Comparison of ENCODE assay signal across 18 cellular contexts in genomic region chr9:114428466-114428865, GRCh38. TPM values are rescaled to one million over a fixed set of nuclear protein-coding genes. Genes with fewer than 3 reads are reported as not detected.
DNase-seq lines count a peak whose midpoint lies in the region; ATAC-seq and TF ChIP-seq lines count a peak whose summit lies in the region.
"Had no signal": no experiment of that assay in that cellular context is flagged by ENCODE, and none has a peak within 500 bp of the region (broad histone marks: within the 10 kb centered on the region; RNA-seq: fewer than 3 reads in every experiment).

No MANE protein-coding gene starts in this region.

- H3K79me1 ChIP-seq in IMR-90 (ENCODE audit: low read depth in 1 of 2, low read length in 2 of 2) = no peaks in the 10 kb centered on the region

- 86% methylated on average over 6 of the region's 8 CpGs; no CpG with 5 or more reads in 1 of the 2 experiments for WGBS in IMR-90 (ENCODE audit: extremely low coverage in 2 of 2, insufficient read length in 1 of 2), 2 experiments

- CTCF ChIA-PET in IMR-90 (lab: Yijun Ruan, JAX) = interaction anchor here (1.2 kb wide), 1 partner anchor 225 kb away, joined by 4 read pairs; no protein-coding TSS in a partner anchor

- no peaks in the 10 kb centered on the region for H3K9me3 ChIP-seq in IMR-90 (ENCODE audit: control insufficient read depth, insufficient read depth, low read length)
- H3K9me3 ChIP-seq in osteoblast (ENCODE audit: low read depth, low read length) = no peaks in the 10 kb centered on the region
- H3K9me3 ChIP-seq: BE2C had no signal

- H3K14ac ChIP-seq in IMR-90 (replicated peaks; ENCODE audit: low read depth, low read length) = no peak overlapping the region

- H3K9ac ChIP-seq in IMR-90 (ENCODE audit: low read depth, low read length) = no peak overlapping the region

- no peak overlapping the region for H3K4ac ChIP-seq in IMR-90 (ENCODE audit: low read depth, low read length)

- no peaks in the 10 kb centered on the region for H3K79me2 ChIP-seq in osteoblast (ENCODE audit: insufficient read depth, low read length)

- H3K56ac ChIP-seq in IMR-90 (ENCODE audit: extremely low read depth, insufficient read depth, low read length) = no peak overlapping the region

- no peaks in the 10 kb centered on the region for H3K9me1 ChIP-seq in IMR-90 (ENCODE audit: insufficient read depth, low read length)

- no peak overlapping the region for H2BK15ac ChIP-seq in IMR-90 (ENCODE audit: low read depth, low read length)

- peak overlapping the region; percentile 47 for H2AK9ac ChIP-seq in IMR-90 (replicated peaks; ENCODE audit: low read depth, low read length, poor library complexity)

- no peak for TF ChIP-seq POLR2A in IMR-90 (IDR thresholded peaks at IDR 0.05; ENCODE audit: low read depth, low read length)

- H3K27me3 ChIP-seq in IMR-90 (ENCODE audit: control insufficient read depth, insufficient read depth, low read length) = peaks cover 27% of the 10 kb centered on the region
- peaks cover 15% of the 10 kb centered on the region for H3K27me3 ChIP-seq in osteoblast (ENCODE audit: insufficient read depth, low read length)

- H3K36me3 ChIP-seq in IMR-90 (ENCODE audit: control insufficient read depth, insufficient read depth, low read length) (no peaks in the 10 kb centered on the region), osteoblast (ENCODE audit: insufficient read depth, low read length) (no peaks in the 10 kb centered on the region)
- H3K36me3 ChIP-seq: BE2C had no signal

- no peak overlapping the region for H2AK5ac ChIP-seq in IMR-90 (ENCODE audit: low read depth, low read length)

- no peak overlapping the region for H3K18ac ChIP-seq in IMR-90 (ENCODE audit: low read depth, low read length)

- no peak for TF ChIP-seq RAD21 in IMR-90 (IDR thresholded peaks at IDR 0.05; ENCODE audit: low read length)

- POLR2A ChIA-PET in IMR-90 (lab: Charles Lee; ENCODE audit: unreplicated experiment) = no interaction called here

- in situ Hi-C loops in IMR-90 (cut with MboI; ENCODE audit: low sequenced_read_pairs) = loop anchor here (25.0 kb wide), 1 partner anchor 1084 kb away; no protein-coding TSS in a partner anchor

- no peak overlapping the region for H4K8ac ChIP-seq in IMR-90 (ENCODE audit: low read depth in 2 of 2, low read length in 2 of 2)

- no peak overlapping the region for H3K4me2 ChIP-seq in IMR-90 (ENCODE audit: low read depth, low read length)
- H3K4me2 ChIP-seq in osteoblast (ENCODE audit: insufficient read depth, low read length) = no peak overlapping the region

- no peak overlapping the region for H4K5ac ChIP-seq in IMR-90 (ENCODE audit: low read depth, low read length)

- no peak overlapping the region for H3K23ac ChIP-seq in IMR-90 (ENCODE audit: low read depth, low read length)

- H3K4me3 ChIP-seq in IMR-90 (ENCODE audit: insufficient read depth, low read depth, low read length) = no peak overlapping the region
- no peak overlapping the region for H3K4me3 ChIP-seq in osteoblast (ENCODE audit: insufficient read depth, low read length)

- no peak overlapping the region for H2BK5ac ChIP-seq in IMR-90 (ENCODE audit: low read depth, low read length, poor library complexity, severe bottlenecking)

- H3K4me1 ChIP-seq in IMR-90 (ENCODE audit: control insufficient read depth, insufficient read depth, low read length) (no peaks in the 10 kb centered on the region), osteoblast (ENCODE audit: insufficient read depth, low read length) (no peaks in the 10 kb centered on the region)
- H3K4me1 ChIP-seq: BE2C had no signal

- BruUV-seq in IMR-90 (replicated peaks; lab: Mats Ljungman, UMichigan) = no TSS peak

- intact Hi-C loops in IMR-90 (cut with micrococcal nuclease) = no loop called here

- no peak overlapping the region for H4K91ac ChIP-seq in IMR-90 (ENCODE audit: insufficient read depth, low read depth, low read length)

- no peak for ATAC-seq in IMR-90 (ENCODE audit: low read depth)
- ATAC-seq: HepG2 had no signal

- H4K20me1 ChIP-seq in IMR-90 (ENCODE audit: insufficient read depth, low read length) (no peaks in the 10 kb centered on the region), osteoblast (ENCODE audit: insufficient read depth, low read length) (no peaks in the 10 kb centered on the region)

- dilution Hi-C loops in IMR-90 (cut with HindIII; ENCODE audit: low sequenced_read_pairs, unreplicated experiment) = no loop called here

- H3K27ac ChIP-seq in IMR-90 (ENCODE audit: insufficient read depth, low read length) (no peak overlapping the region), osteoblast (ENCODE audit: low read depth, low read length) (no peak overlapping the region)
- H3K27ac ChIP-seq: C4-2B had no signal

- H2BK20ac ChIP-seq in IMR-90 (ENCODE audit: low read depth, low read length) = no peak overlapping the region

- TF ChIP-seq CTCF in IMR-90 (conservative IDR thresholded peaks at IDR 0.05; ENCODE audit: low read depth, low read length) = no peak
- no peak for TF ChIP-seq CTCF in osteoblast (IDR thresholded peaks at IDR 0.05; ENCODE audit: extremely low read depth, low read depth, low read length)

- H2AFZ ChIP-seq in IMR-90 (replicated peaks; ENCODE audit: low read length, poor library complexity) (no peak overlapping the region), osteoblast (ENCODE audit: low read length) (no peak overlapping the region)

- no peak overlapping the region for H2BK120ac ChIP-seq in IMR-90 (ENCODE audit: low read depth, low read length)

- DNase-seq in Ammon's horn (ENCODE audit: low spot score) = peak; percentile 62
- no peak for DNase-seq in IMR-90
- DNase-seq in foreskin melanocyte = peak; percentile 32
- DNase-seq in osteoblast (ENCODE audit: insufficient read length, low spot score, missing footprints) = peak; percentile 34
- no peak for DNase-seq in activated CD8-positive, alpha-beta memory T cell treated with anti-CD3 and anti-CD28 coated beads for 24 hours
- DNase-seq in NAMALWA (ENCODE audit: low spot score) = no peak
- no peak for DNase-seq in NCI-H345 treated with DMSO at 0.1 percent for 48 hours (lab: John Stamatoyannopoulos, UW; ENCODE audit: unreplicated experiment)
- DNase-seq: BE2C; CD4-positive, alpha-beta memory T cell; COR-L47; DMS153; DMS79 treated with DMSO at 0.1 percent for 48 hours; GDM1; GOT3; HCEC 1CT; HFFc6 had no signal

TF ChIP-seq in IMR-90, 13 proteins besides CTCF, POLR2A, EP300 and RAD21:
- TF ChIP-seq FOS (IDR thresholded peaks at IDR 0.05; ENCODE audit: low read depth, low read length) (no peak), MXI1 (IDR thresholded peaks at IDR 0.05; ENCODE audit: borderline replicate concordance, low read depth, low read length) (no peak), USF2 (IDR thresholded peaks at IDR 0.05; ENCODE audit: low read depth, low read length) (no peak), BHLHE40 (IDR thresholded peaks at IDR 0.05; ENCODE audit: low read depth, low read length) (no peak), MAFK (IDR thresholded peaks at IDR 0.05; ENCODE audit: low read depth, low read length) (no peak), ELK1 (IDR thresholded peaks at IDR 0.05; ENCODE audit: borderline replicate concordance, low read depth, low read length) (no peak)

RNA-seq across cellular contexts. Expression of gene AKNA, which starts 40.7 kb away (rescaled TPM):
- 2.7 and 2.8 TPM in 2 replicates for total RNA-seq in IMR-90 (2012; rRNA removed)
- polyA plus RNA-seq in IMR-90 (2012; rRNA removed) = 7.2 and 7.3 TPM in 2 replicates
- 1.3 and 5.9 TPM in 2 replicates for polyA plus RNA-seq in IMR-90 (2012; cell fraction: cytosol; rRNA removed)
- 23.5 and 29.0 TPM in 2 replicates for polyA plus RNA-seq in IMR-90 (2012; cell fraction: nucleus; rRNA removed; ENCODE audit: low replicate concordance)
- 24.8 and 27.9 TPM in 2 replicates for total RNA-seq in osteoblast

Comparison
In these comparisons a context has a peak if more than half of its experiments do, and no peak if none do; other contexts are left out.
1. DNase-seq: peak in Ammon's horn (single experiment), foreskin melanocyte (single experiment) and osteoblast (single experiment); none in IMR-90 (single experiment), activated CD8-positive, alpha-beta memory T cell treated with anti-CD3 and anti-CD28 coated beads for 24 hours (single experiment), NAMALWA (single experiment) and NCI-H345 treated with DMSO at 0.1 percent for 48 hours (single experiment).